Comparison of ENCODE assay signal across 12 cellular contexts in genomic region chr20:32447136-32448027, GRCh38.
DNase-seq lines count a peak whose midpoint lies in the region; ATAC-seq, FAIRE-seq and TF ChIP-seq lines count a peak whose summit lies in the region.
"Had no signal": no experiment of that assay in that cellular context is flagged by ENCODE, and none has a peak within 500 bp of the region (broad histone marks: within the 10 kb centered on the region; RNA-seq: fewer than 3 reads in every experiment).

No MANE protein-coding gene starts in this region.

- no peak overlapping the region for H3K4me3 ChIP-seq in Caco-2 (ENCODE audit: low read depth, low read length)
- H3K4me3 ChIP-seq in WERI-Rb-1 (ENCODE audit: low read depth, low read length) = no peak overlapping the region
- no peak overlapping the region for H3K4me3 ChIP-seq in heart right ventricle
- no peak overlapping the region for H3K4me3 ChIP-seq in pancreas
- H3K4me3 ChIP-seq: hepatocyte had no signal

- H3K27me3 ChIP-seq in Caco-2 (replicated peaks; ENCODE audit: control insufficient read depth, insufficient read depth, low read length) (no peaks in the 10 kb centered on the region), WERI-Rb-1 (ENCODE audit: insufficient read depth, low read depth, severe bottlenecking) (no peaks in the 10 kb centered on the region), heart right ventricle (no peaks in the 10 kb centered on the region), pancreas (no peaks in the 10 kb centered on the region)
- H3K27me3 ChIP-seq: hepatocyte had no signal

- no peak overlapping the region for H3K4me3 Mint-ChIP-seq in Caco-2 (ENCODE audit: unreplicated experiment)
- H3K4me3 Mint-ChIP-seq in glutamatergic neuron (ENCODE audit: unreplicated experiment) = no peak overlapping the region

- no peak for FAIRE-seq in pancreas (lab: Jason Lieb, UNC)
- FAIRE-seq: TTC549 had no signal

- no peaks in the 10 kb centered on the region for H3K27me3 Mint-ChIP-seq in Caco-2 (ENCODE audit: insufficient read depth, unreplicated experiment)
- peaks cover 20% of the 10 kb centered on the region for H3K27me3 Mint-ChIP-seq in glutamatergic neuron (ENCODE audit: unreplicated experiment)

- H3K27ac Mint-ChIP-seq in Caco-2 (ENCODE audit: unreplicated experiment) (peak overlapping the region; percentile 46), glutamatergic neuron (ENCODE audit: unreplicated experiment) (no peak overlapping the region)

- TF ChIP-seq CTCF in Caco-2 (IDR thresholded peaks at IDR 0.05; ENCODE audit: insufficient read depth in 1 of 2, low read depth in 1 of 2, low read length in 1 of 2, severe bottlenecking in 1 of 2, unreplicated experiment in 1 of 2) (no peak), WERI-Rb-1 (IDR thresholded peaks at IDR 0.05; ENCODE audit: low read depth, low read length) (no peak), heart right ventricle (IDR thresholded peaks at IDR 0.05) (no peak), pancreas (IDR thresholded peaks at IDR 0.05) (no peak), glutamatergic neuron (IDR thresholded peaks at IDR 0.05; ENCODE audit: partially characterized antibody, unreplicated experiment) (no peak)

- no TSS peak for BruUV-seq in Caco-2 (replicated peaks; lab: Mats Ljungman, UMichigan)

- 0 out of 2 replicates have a peak, but pooled peaks cover 5% of the 10 kb centered on the region for H3K4me1 ChIP-seq in Caco-2
- peaks cover 5 to 65% (median 40%) of the 10 kb centered on the region in 9 donors for H3K4me1 ChIP-seq in heart right ventricle
- H3K4me1 ChIP-seq in pancreas = peaks cover 37 to 51% (median 45%) of the 10 kb centered on the region in 3 donors

- H3K36me3 Mint-ChIP-seq in Caco-2 (ENCODE audit: insufficient read depth, unreplicated experiment) (peaks cover 100% of the 10 kb centered on the region), glutamatergic neuron (ENCODE audit: unreplicated experiment) (peaks cover 8% of the 10 kb centered on the region)

- ATAC-seq in heart right ventricle (peak in 5 of 8 donors; percentile 19 to 47 (median 41)), pancreas (peak in 3 of 4 donors; percentile 9 to 43 (median 18)), HG02678 (IDR thresholded peaks at IDR 0.05; ENCODE audit: unreplicated experiment) (no peak)

- intact Hi-C loops in Caco-2 (cut with micrococcal nuclease; ENCODE audit: unreplicated experiment) (loop anchor here (10.0 kb wide), 1 partner anchor 207 kb away; no protein-coding TSS in a partner anchor), heart right ventricle (cut with DNase I) (no loop called here), pancreas (cut with DNase I) (no loop called here)

- H3K27ac ChIP-seq in WERI-Rb-1 (peak overlapping the region; percentile 98), heart right ventricle (peak overlapping the region in 1 of 10 donors; percentile 56), pancreas (peak overlapping the region in 3 of 4 donors; percentile 22 to 76 (median 71))

- H3K9me3 ChIP-seq in Caco-2 (no peaks in the 10 kb centered on the region), WERI-Rb-1 (ENCODE audit: severe bottlenecking) (no peaks in the 10 kb centered on the region), heart right ventricle (no peaks in the 10 kb centered on the region), pancreas (no peaks in the 10 kb centered on the region)

- H3K9me3 Mint-ChIP-seq in Caco-2 (ENCODE audit: unreplicated experiment) (no peaks in the 10 kb centered on the region), glutamatergic neuron (ENCODE audit: unreplicated experiment) (peaks cover 18% of the 10 kb centered on the region)

- 80 to 82% methylated on average over 22 of the region's 22 CpGs for WGBS in heart right ventricle, 2 donors
- 69 to 71% methylated on average over 22 of the region's 22 CpGs for WGBS in pancreas, 2 donors

- DNase-seq in Caco-2 (peak in 1 of 2 experiments; percentile 17), WERI-Rb-1 (no peak), heart right ventricle (no peak), pancreas (peak in 5 of 6 donors; percentile 34 to 70 (median 57)), NCI-H226 (no peak), glutamatergic neuron (no peak)
- DNase-seq: KBM-7, mesenchymal stem cell, NCI-H187 treated with DMSO at 0.1 percent for 48 hours had no signal

- POLR2A ChIA-PET in Caco-2 (lab: Charles Lee) = interaction anchor here (0.6 kb wide), 1 partner anchor 103 kb away, joined by 4 read pairs; no protein-coding TSS in a partner anchor

- H3K4me1 Mint-ChIP-seq in Caco-2 (ENCODE audit: low read depth, unreplicated experiment) (peaks cover 22% of the 10 kb centered on the region), glutamatergic neuron (ENCODE audit: low read depth, unreplicated experiment) (peaks cover 40% of the 10 kb centered on the region)

- CTCF ChIA-PET in Caco-2 (lab: Charles Lee) = no interaction called here

- H3K36me3 ChIP-seq in Caco-2 (ENCODE audit: control insufficient read depth, insufficient read depth, low read length) = peaks cover 12% of the 10 kb centered on the region
- H3K36me3 ChIP-seq in WERI-Rb-1 = peaks cover 82% of the 10 kb centered on the region
- H3K36me3 ChIP-seq in heart right ventricle = peaks cover 0 to 87% (median 9%) of the 10 kb centered on the region in 9 donors
- peaks cover 0 to 27% (median 0%) of the 10 kb centered on the region in 3 donors for H3K36me3 ChIP-seq in pancreas

Comparison
In these comparisons a context has a peak if more than half of its experiments do, and no peak if none do; other contexts are left out.
1. DNase-seq: peak in pancreas (5 of 6); none in WERI-Rb-1 (single experiment), heart right ventricle (0 of 2), NCI-H226 (single experiment) and glutamatergic neuron (single experiment).